In genomic region chr3:123722021-123722420, GRCh38 we compare ENCODE assay signal across 22 cellular contexts.
DNase-seq lines count a peak whose midpoint lies in the region; ATAC-seq and TF ChIP-seq lines count a peak whose summit lies in the region.
"Had no signal": no experiment of that assay in that cellular context is flagged by ENCODE, and none has a peak within 500 bp of the region (broad histone marks: within the 10 kb centered on the region; RNA-seq: fewer than 3 reads in every experiment).

No MANE protein-coding gene starts in this region.

- POLR2A ChIA-PET in A673 (lab: Charles Lee; ENCODE audit: low non-redundant PET): no interaction called here

- no peaks in the 10 kb centered on the region for H3K9me3 ChIP-seq in WERI-Rb-1 (ENCODE audit: severe bottlenecking)
- H3K9me3 ChIP-seq in neuronal stem cell (replicated peaks in 1 of 2; ENCODE audit: control insufficient read depth in 2 of 2, insufficient read depth in 1 of 2, low read depth in 1 of 2, low read length in 2 of 2): no peaks in the 10 kb centered on the region
- H3K9me3 ChIP-seq in A673 (ENCODE audit: low read depth, low read length, poor library complexity, severe bottlenecking): no peaks in the 10 kb centered on the region
- H3K9me3 ChIP-seq: BLaER1, SK-N-SH had no signal

- H3K27me3 ChIP-seq in WERI-Rb-1 (ENCODE audit: insufficient read depth, low read depth, severe bottlenecking) (no peaks in the 10 kb centered on the region), neuronal stem cell (ENCODE audit: control insufficient read depth in 3 of 3, insufficient read depth in 3 of 3, low read depth in 1 of 3, low read length in 3 of 3) (no peaks in the 10 kb centered on the region), A673 (replicated peaks; ENCODE audit: insufficient read depth, low read depth, low read length, poor library complexity) (no peaks in the 10 kb centered on the region)
- H3K27me3 ChIP-seq: BLaER1 had no signal

- H3K4me1 ChIP-seq in neuronal stem cell (ENCODE audit: control insufficient read depth in 2 of 2, insufficient read depth in 1 of 2, low read depth in 1 of 2, low read length in 2 of 2) (peaks cover 0 to 3% of the 10 kb centered on the region in 2 donors), A673 (ENCODE audit: insufficient read depth, low read length, poor library complexity, severe bottlenecking) (no peaks in the 10 kb centered on the region)

- TF ChIP-seq CTCF in WERI-Rb-1 (IDR thresholded peaks at IDR 0.05; ENCODE audit: low read depth, low read length): no peak
- no peak for TF ChIP-seq CTCF in type B pancreatic cell (conservative IDR thresholded peaks at IDR 0.05)
- no peak for TF ChIP-seq CTCF in A673 (conservative IDR thresholded peaks at IDR 0.05; ENCODE audit: low read depth, low read length)

- H3K4me3 Mint-ChIP-seq in type B pancreatic cell: no peak overlapping the region
- H3K4me3 Mint-ChIP-seq: CD4-positive, CD25-positive, alpha-beta regulatory T cell had no signal

- CTCF ChIA-PET in A673 (lab: Charles Lee): interaction anchor here (0.6 kb wide), 1 partner anchor 488 kb away, joined by 5 read pairs; no protein-coding TSS in a partner anchor

- H3K4me2 ChIP-seq in neuronal stem cell (ENCODE audit: insufficient read depth, low read length, poor library complexity, severe bottlenecking): no peak overlapping the region
- H3K4me2 ChIP-seq: BLaER1, SK-N-SH had no signal

- peak overlapping the region; percentile 10 for H4K8ac ChIP-seq in neuronal stem cell (ENCODE audit: low read depth, low read length)

- no peak for DNase-seq in WERI-Rb-1
- DNase-seq in left lobe of liver (ENCODE audit: low spot score): peak; percentile 39
- no peak for DNase-seq in neuronal stem cell (ENCODE audit: low spot score)
- DNase-seq in type B pancreatic cell (ENCODE audit: extremely low spot score, unreplicated experiment): peak; percentile 43
- DNase-seq in H4 (ENCODE audit: low spot score): no peak
- no peak for DNase-seq in A673 (ENCODE audit: low spot score)
- DNase-seq: CD4-positive, CD25-positive, alpha-beta regulatory T cell; NCI-H1092; NCI-H1417 treated with DMSO at 0.1 percent for 48 hours; NCI-H187; NCI-H2081 treated with DMSO at 0.1 percent for 48 hours; NCI-H2171; NCI-H345; NCI-H524 treated with DMSO at 0.1 percent for 48 hours; NCI-H774; NK-92 treated with Interleukin-12 subunit alpha and Interleukin-12 subunit beta, amount 100 ng/mL, for 24 hours; PC-3 had no signal

- H3K4me3 ChIP-seq in WERI-Rb-1 (ENCODE audit: low read depth, low read length): no peak overlapping the region
- no peak overlapping the region for H3K4me3 ChIP-seq in neuronal stem cell (ENCODE audit: low read length in 2 of 2)
- no peak overlapping the region for H3K4me3 ChIP-seq in A673 (ENCODE audit: low read depth, low read length, poor library complexity, severe bottlenecking)
- H3K4me3 ChIP-seq: BLaER1 had no signal

- intact Hi-C loops in A673 (cut with micrococcal nuclease; ENCODE audit: unreplicated experiment): no loop called here

- no CpG with 5 or more reads among the region's 10 CpGs for WGBS in neuronal stem cell (ENCODE audit: extremely low coverage in 2 of 2, insufficient read length in 2 of 2, insufficient replicate concordance in 1 of 2), 2 donors

- no peak overlapping the region for H3K9ac ChIP-seq in neuronal stem cell (ENCODE audit: low read depth, low read length, poor library complexity)
- H3K9ac ChIP-seq: BLaER1, SK-N-SH had no signal

- H4K91ac ChIP-seq in neuronal stem cell (ENCODE audit: low read depth, low read length, poor library complexity): no peak overlapping the region

- no TSS peak for BruUV-seq in A673 (replicated peaks; lab: Mats Ljungman, UMichigan)

- H3K27me3 Mint-ChIP-seq in type B pancreatic cell: peaks cover 4% of the 10 kb centered on the region

- H3K36me3 ChIP-seq in WERI-Rb-1: no peaks in the 10 kb centered on the region
- H3K36me3 ChIP-seq in neuronal stem cell (replicated peaks in 1 of 2; ENCODE audit: control insufficient read depth in 2 of 2, insufficient read depth in 2 of 2, low read length in 2 of 2): peaks cover 0 to 7% of the 10 kb centered on the region in 2 donors
- H3K36me3 ChIP-seq in A673 (ENCODE audit: insufficient read depth, low read length, poor library complexity, severe bottlenecking): no peaks in the 10 kb centered on the region

- no peak overlapping the region for H2BK12ac ChIP-seq in neuronal stem cell (ENCODE audit: low read length)

- no peak overlapping the region for H2AFZ ChIP-seq in neuronal stem cell (ENCODE audit: low read length)

- ATAC-seq in left lobe of liver (no peak), HG03108 (IDR thresholded peaks at IDR 0.05; ENCODE audit: unreplicated experiment) (no peak)
- ATAC-seq: HCT116, PC-3 had no signal

- no peak overlapping the region for H2AK5ac ChIP-seq in neuronal stem cell (ENCODE audit: low read depth, low read length)

- no peak overlapping the region for H3K4ac ChIP-seq in neuronal stem cell (ENCODE audit: low read length)

- H2BK15ac ChIP-seq in neuronal stem cell (ENCODE audit: low read length): no peak overlapping the region

- H3K18ac ChIP-seq in neuronal stem cell (ENCODE audit: low read length): no peak overlapping the region

- H3K9me3 Mint-ChIP-seq in type B pancreatic cell: no peaks in the 10 kb centered on the region

- H3K36me3 Mint-ChIP-seq in type B pancreatic cell: no peaks in the 10 kb centered on the region
- H3K36me3 Mint-ChIP-seq: CD4-positive, CD25-positive, alpha-beta regulatory T cell had no signal

- H3K27ac ChIP-seq in WERI-Rb-1 (peak overlapping the region; percentile 69), neuronal stem cell (replicated peaks; ENCODE audit: low read length) (no peak overlapping the region), A673 (ENCODE audit: low read depth, low read length, poor library complexity, severe bottlenecking) (no peak overlapping the region)
- H3K27ac ChIP-seq: BLaER1, HL-60 had no signal

- H3K14ac ChIP-seq in neuronal stem cell (ENCODE audit: low read length): no peak overlapping the region

- no peak overlapping the region for H2BK120ac ChIP-seq in neuronal stem cell (ENCODE audit: low read depth, low read length)

- H3K27ac Mint-ChIP-seq in type B pancreatic cell: no peak overlapping the region
- H3K27ac Mint-ChIP-seq: CD4-positive, CD25-positive, alpha-beta regulatory T cell had no signal

- H2BK5ac ChIP-seq in neuronal stem cell (ENCODE audit: low read length): no peak overlapping the region

- H3K79me1 ChIP-seq in neuronal stem cell (ENCODE audit: low read depth, low read length): no peaks in the 10 kb centered on the region

- no peak overlapping the region for H3K23ac ChIP-seq in neuronal stem cell (ENCODE audit: low read depth, low read length, poor library complexity)

- H3K4me1 Mint-ChIP-seq in type B pancreatic cell (ENCODE audit: unreplicated experiment): peaks cover 23% of the 10 kb centered on the region
- H3K4me1 Mint-ChIP-seq: CD4-positive, CD25-positive, alpha-beta regulatory T cell had no signal

Comparison
In these comparisons a context has a peak if more than half of its experiments do, and no peak if none do; other contexts are left out.
1. DNase-seq: peak in left lobe of liver (single experiment) and type B pancreatic cell (single experiment); none in WERI-Rb-1 (single experiment), neuronal stem cell (single experiment), H4 (single experiment) and A673 (single experiment).